In the genomic region with DNA sequence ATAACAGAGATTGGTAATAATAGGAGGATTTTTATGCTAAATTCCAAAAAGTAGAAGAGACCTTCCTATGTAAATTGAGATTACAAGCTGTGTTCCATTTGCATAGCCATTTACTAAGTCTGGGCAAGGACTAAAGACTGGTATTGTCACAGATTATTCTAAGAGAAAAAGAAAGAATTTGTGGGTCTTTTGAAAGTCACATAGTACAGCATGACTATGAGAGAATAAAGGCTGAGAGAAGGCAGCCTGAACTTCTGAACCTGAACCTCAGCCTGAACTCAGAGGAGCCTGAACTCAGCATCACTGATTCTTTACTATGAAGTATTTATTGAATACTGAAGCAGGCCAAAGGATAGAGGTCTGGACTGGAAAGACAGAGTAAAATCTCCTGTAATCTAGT, we compare ENCODE assay signal across 18 cellular contexts.
"Had no signal": no experiment of that assay in that cellular context is flagged by ENCODE, and none has a peak within 500 bp of the region (broad histone marks: within the 10 kb centered on the region; RNA-seq: fewer than 3 reads in every experiment).

No MANE protein-coding gene starts in this region.

- H3K4me3 ChIP-seq: esophagus squamous epithelium, gastroesophageal sphincter, hepatocyte, psoas muscle, right lobe of liver, tibial artery, upper lobe of left lung, vagina had no signal

- H3K4me1 ChIP-seq: esophagus squamous epithelium, gastroesophageal sphincter, parathyroid adenoma, psoas muscle, tibial artery, upper lobe of left lung, vagina had no signal

- H3K27me3 ChIP-seq: esophagus squamous epithelium, gastroesophageal sphincter, hepatocyte, right lobe of liver, tibial artery, upper lobe of left lung, vagina had no signal

- H3K9ac ChIP-seq: parathyroid adenoma had no signal

- ATAC-seq: gastroesophageal sphincter; left colon; naive thymus-derived CD4-positive, alpha-beta T cell; psoas muscle; right lobe of liver; stimulated activated effector memory CD8-positive, alpha-beta T cell treated with anti-CD3 and anti-CD28 coated beads, Interleukin-12 subunit alpha, Interleukin-12 subunit beta, amount 100 ng/mL, for 72 hours; stimulated activated naive CD8-positive, alpha-beta T cell treated with anti-CD3 and anti-CD28 coated beads, Interleukin-15, Interleukin-2, amounts not matched to agents 100 U/mL and 50 U/mL, for 24 hours had no signal

- H3K27ac ChIP-seq: esophagus squamous epithelium, gastroesophageal sphincter, hepatocyte, parathyroid adenoma, psoas muscle, right lobe of liver, tibial artery, upper lobe of left lung, vagina had no signal

- DNase-seq: esophagus squamous epithelium; foreskin fibroblast; left colon; naive thymus-derived CD4-positive, alpha-beta T cell; nephron progenitor cell; psoas muscle; retina; right lobe of liver; stimulated activated CD4-positive, alpha-beta T cell treated with anti-CD3 and anti-CD28 coated beads, Interleukin-4, amount 100 ng/mL, for 1 hour; stimulated activated CD8-positive, alpha-beta memory T cell treated with anti-CD3 and anti-CD28 coated beads, Interleukin-4, amount 100 ng/mL, for 48 hours; stimulated activated naive CD8-positive, alpha-beta T cell treated with anti-CD3 and anti-CD28 coated beads, Interleukin-15, Interleukin-2, amounts not matched to agents 100 U/mL and 50 U/mL, for 24 hours; tibial artery; upper lobe of left lung had no signal

- H3K9me3 ChIP-seq: esophagus squamous epithelium, gastroesophageal sphincter, psoas muscle, right lobe of liver, tibial artery, upper lobe of left lung, vagina had no signal

- H3K36me3 ChIP-seq: esophagus squamous epithelium, gastroesophageal sphincter, right lobe of liver, tibial artery, upper lobe of left lung, vagina had no signal
